In genomic region chr5:107184066-107184465, GRCh38 we compare ENCODE assay signal across 22 cellular contexts.
"Had no signal": no experiment of that assay in that cellular context is flagged by ENCODE, and none has a peak within 500 bp of the region (broad histone marks: within the 10 kb centered on the region; RNA-seq: fewer than 3 reads in every experiment).

No MANE protein-coding gene starts in this region.

- DNase-seq: effector CD8-positive, alpha-beta T cell; endodermal cell; foreskin melanocyte; hypothalamus; immature natural killer cell; islet precursor cell; left lung; mesenchymal stem cell; mucosa of descending colon; naive thymus-derived CD4-positive, alpha-beta T cell; right cardiac atrium; sigmoid colon; stimulated activated CD4-positive, alpha-beta T cell treated with anti-CD3 and anti-CD28 coated beads, Interleukin-2, amount 100 ng/mL, for 24 hours; stimulated activated CD4-positive, alpha-beta T cell treated with anti-CD3 and anti-CD28 coated beads, Interleukin-4, amount 100 ng/mL, for 24 hours; stimulated activated naive CD4-positive, alpha-beta T cell treated with Interleukin-2 at 50 U/mL for 16 hours; stomach; thyroid gland; trophoblast cell had no signal

- H3K36me3 ChIP-seq: left lung, neural progenitor cell, prostate gland, sigmoid colon, stomach, thyroid gland, vagina had no signal

- H3K27me3 ChIP-seq: left lung, neural progenitor cell, sigmoid colon, stomach, thyroid gland, vagina had no signal

- H3K4me3 ChIP-seq: left lung, mucosa of descending colon, neural progenitor cell, prostate gland, sigmoid colon, stomach, thyroid gland, vagina had no signal

- FAIRE-seq: colon had no signal
